In the genomic region with DNA sequence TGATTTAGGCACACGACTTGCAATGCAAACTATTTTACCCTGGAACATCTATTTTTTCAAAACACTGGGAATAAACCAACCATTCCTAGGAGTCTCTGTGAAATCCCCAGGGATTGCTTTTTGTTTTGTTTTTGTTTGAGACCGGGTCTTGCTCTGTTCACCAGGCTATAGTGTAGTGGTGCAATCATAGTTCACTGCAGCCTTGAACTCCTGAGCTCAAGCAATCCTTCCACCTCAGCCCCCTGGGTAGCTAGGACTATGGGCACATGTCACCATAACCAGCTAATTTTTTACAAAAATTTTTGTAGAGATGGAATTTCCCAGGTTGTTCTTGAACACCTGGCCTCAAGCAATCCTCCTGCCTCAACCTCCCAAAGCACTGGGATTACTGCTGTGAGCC, we compare ENCODE assay signal across 23 cellular contexts. TPM values are rescaled to one million over a fixed set of nuclear protein-coding genes. Genes with fewer than 3 reads are reported as not detected.
DNase-seq lines count a peak whose midpoint lies in the region; ATAC-seq, FAIRE-seq and TF ChIP-seq lines count a peak whose summit lies in the region.
"Had no signal": no experiment of that assay in that cellular context is flagged by ENCODE, and none has a peak within 500 bp of the region (broad histone marks: within the 10 kb centered on the region; RNA-seq: fewer than 3 reads in every experiment).

No MANE protein-coding gene starts in this region.

- peaks cover 13% of the 10 kb centered on the region for H3K4me1 Mint-ChIP-seq in activated naive CD8-positive, alpha-beta T cell treated with anti-CD3 and anti-CD28 coated beads, Interleukin-2, amount 10 ng/mL, durations not matched to agents 7 days and 5 days
- peaks cover 11% of the 10 kb centered on the region for H3K4me1 Mint-ChIP-seq in activated naive CD8-positive, alpha-beta T cell treated with anti-CD3 and anti-CD28 coated beads for 36 hours
- H3K4me1 Mint-ChIP-seq in central memory CD8-positive, alpha-beta T cell, result peaks cover 14% of the 10 kb centered on the region

- H3K36me3 ChIP-seq in HepG2 (replicated peaks in 1 of 2; ENCODE audit: control insufficient read depth in 1 of 2, insufficient read depth in 2 of 2, low read length in 2 of 2), result no peaks in the 10 kb centered on the region
- H3K36me3 ChIP-seq in thyroid gland, result no peaks in the 10 kb centered on the region
- H3K36me3 ChIP-seq: BLaER1, HAP-1 had no signal

- H3K27me3 ChIP-seq in HepG2 (ENCODE audit: control insufficient read depth in 1 of 2, insufficient read depth in 2 of 2, low read length in 2 of 2) (no peaks in the 10 kb centered on the region), thyroid gland (no peaks in the 10 kb centered on the region)
- H3K27me3 ChIP-seq: BLaER1 had no signal

- no peaks in the 10 kb centered on the region for H4K20me1 ChIP-seq in HepG2 (ENCODE audit: insufficient read depth, low read length)
- H4K20me1 ChIP-seq: BLaER1 had no signal

- H3K27ac ChIP-seq in HepG2 (ENCODE audit: extremely low read length, insufficient read depth, low read length) (no peak overlapping the region), thyroid gland (no peak overlapping the region)
- H3K27ac ChIP-seq: 22Rv1, BLaER1, C4-2B had no signal

- TF ChIP-seq CTCF in HepG2 (CRISPR knock-in tag; IDR thresholded peaks at IDR 0.05) (no peak), thyroid gland (IDR thresholded peaks at IDR 0.05) (no peak)

- H3K27me3 Mint-ChIP-seq in activated naive CD8-positive, alpha-beta T cell treated with anti-CD3 and anti-CD28 coated beads, Interleukin-2, amount 10 ng/mL, durations not matched to agents 7 days and 5 days, result peaks cover 7% of the 10 kb centered on the region
- H3K27me3 Mint-ChIP-seq in activated naive CD8-positive, alpha-beta T cell treated with anti-CD3 and anti-CD28 coated beads for 36 hours, result no peaks in the 10 kb centered on the region
- H3K27me3 Mint-ChIP-seq in central memory CD8-positive, alpha-beta T cell, result no peaks in the 10 kb centered on the region
- H3K27me3 Mint-ChIP-seq: B cell had no signal

- H3K9ac ChIP-seq in HepG2 (ENCODE audit: insufficient read depth, low read depth, low read length), result no peak overlapping the region
- H3K9ac ChIP-seq: BLaER1 had no signal

- no peaks in the 10 kb centered on the region for H3K79me2 ChIP-seq in HepG2 (ENCODE audit: insufficient read depth, low read length)

- no peak overlapping the region for H2AFZ ChIP-seq in HepG2 (ENCODE audit: low read length)

- no peaks in the 10 kb centered on the region for H3K36me3 Mint-ChIP-seq in activated naive CD8-positive, alpha-beta T cell treated with anti-CD3 and anti-CD28 coated beads, Interleukin-2, amount 10 ng/mL, durations not matched to agents 7 days and 5 days
- no peaks in the 10 kb centered on the region for H3K36me3 Mint-ChIP-seq in activated naive CD8-positive, alpha-beta T cell treated with anti-CD3 and anti-CD28 coated beads for 36 hours
- no peaks in the 10 kb centered on the region for H3K36me3 Mint-ChIP-seq in central memory CD8-positive, alpha-beta T cell (ENCODE audit: insufficient read depth)
- H3K36me3 Mint-ChIP-seq: CD4-positive, CD25-positive, alpha-beta regulatory T cell; CD8-positive, alpha-beta T cell had no signal

- no peak for TF ChIP-seq RAD21 in HepG2 (CRISPR knock-in tag; IDR thresholded peaks at IDR 0.05)

- in situ Hi-C loops in HepG2 (cut with HindIII; ENCODE audit: extremely low pct_ligation_motif_present, low pct_unique_long_range_greater_than_20kb), result no loop called here

- TF ChIP-seq EP300 in HepG2 (IDR thresholded peaks at IDR 0.05; ENCODE audit: low read depth in 2 of 2, low read length in 2 of 2), result no peak
- TF ChIP-seq EP300 in HepG2 (CRISPR knock-in tag; IDR thresholded peaks at IDR 0.05; ENCODE audit: borderline replicate concordance), result no peak

- intact Hi-C loops in HepG2 (cut with micrococcal nuclease; ENCODE audit: unreplicated experiment), result no loop called here
- intact Hi-C loops in thyroid gland (cut with DNase I), result no loop called here

- H3K4me3 Mint-ChIP-seq in activated naive CD8-positive, alpha-beta T cell treated with anti-CD3 and anti-CD28 coated beads, Interleukin-2, amount 10 ng/mL, durations not matched to agents 7 days and 5 days, result no peak overlapping the region
- no peak overlapping the region for H3K4me3 Mint-ChIP-seq in activated naive CD8-positive, alpha-beta T cell treated with anti-CD3 and anti-CD28 coated beads for 36 hours
- H3K4me3 Mint-ChIP-seq in central memory CD8-positive, alpha-beta T cell, result no peak overlapping the region
- H3K4me3 Mint-ChIP-seq: HFFc6 had no signal

- H3K4me1 ChIP-seq in HepG2 (ENCODE audit: insufficient read depth, low read length) (peaks cover 33% of the 10 kb centered on the region), thyroid gland (no peaks in the 10 kb centered on the region)
- H3K4me1 ChIP-seq: BLaER1, Caco-2, HAP-1 had no signal

- POLR2A ChIA-PET in activated naive CD8-positive, alpha-beta T cell treated with anti-CD3 and anti-CD28 coated beads, Interleukin-2, amount 10 ng/mL, durations not matched to agents 7 days and 5 days (lab: Charles Lee), result interaction anchor here (1.6 kb wide), 1 partner anchor 9 kb away, joined by 4 read pairs; no protein-coding TSS in a partner anchor
- POLR2A ChIA-PET in HepG2 (lab: Yijun Ruan, JAX), result no interaction called here

- peak overlapping the region; percentile 45; the same call in 1 of the 2 replicates for H3K4me2 ChIP-seq in HepG2 (ENCODE audit: low read depth, low read length)
- H3K4me2 ChIP-seq: BLaER1 had no signal

- ATAC-seq in activated naive CD8-positive, alpha-beta T cell treated with anti-CD3 and anti-CD28 coated beads, Interleukin-2, amount 10 ng/mL, durations not matched to agents 7 days and 5 days (ENCODE audit: low read depth), result no peak
- no peak for ATAC-seq in central memory CD8-positive, alpha-beta T cell (replicated peaks; ENCODE audit: extremely low read depth, poor library complexity, severe bottlenecking)
- ATAC-seq in HepG2, result peak; percentile 85
- ATAC-seq: CD8-positive, alpha-beta T cell had no signal

- no TSS peak for BruUV-seq in HepG2 (replicated peaks; lab: Mats Ljungman, UMichigan)

- H3K4me3 ChIP-seq in HepG2 (replicated peaks in 1 of 3; ENCODE audit: insufficient read depth in 1 of 3, low read depth in 2 of 3, low read length in 3 of 3) (no peak overlapping the region; a peak in 1 of 6 replicates), thyroid gland (replicated peaks in 1 of 3) (no peak overlapping the region)
- H3K4me3 ChIP-seq: BLaER1, HAP-1 had no signal

- DNase-seq in activated naive CD8-positive, alpha-beta T cell treated with anti-CD3 and anti-CD28 coated beads, Interleukin-2, amount 10 ng/mL, durations not matched to agents 7 days and 5 days, result no peak
- no peak for DNase-seq in activated naive CD8-positive, alpha-beta T cell treated with anti-CD3 and anti-CD28 coated beads for 36 hours
- DNase-seq in central memory CD8-positive, alpha-beta T cell (ENCODE audit: low spot score in 2 of 2), result no peak
- peak; percentile 46 for DNase-seq in HepG2 (ENCODE audit: low spot score)
- no peak for DNase-seq in NCI-H1105 treated with DMSO at 0.1 percent for 48 hours (lab: John Stamatoyannopoulos, UW)
- DNase-seq in thyroid gland, result no peak
- DNase-seq in T1000 (lab: John Stamatoyannopoulos, UW), result no peak
- DNase-seq: Caco-2; CD4-positive, CD25-positive, alpha-beta regulatory T cell; CD8-positive, alpha-beta T cell; DMS153; DND-41; GOT3; HFFc6 had no signal

- H3K9me3 Mint-ChIP-seq in activated naive CD8-positive, alpha-beta T cell treated with anti-CD3 and anti-CD28 coated beads, Interleukin-2, amount 10 ng/mL, durations not matched to agents 7 days and 5 days, result no peaks in the 10 kb centered on the region
- H3K9me3 Mint-ChIP-seq in activated naive CD8-positive, alpha-beta T cell treated with anti-CD3 and anti-CD28 coated beads for 36 hours, result no peaks in the 10 kb centered on the region
- no peaks in the 10 kb centered on the region for H3K9me3 Mint-ChIP-seq in central memory CD8-positive, alpha-beta T cell
- H3K9me3 Mint-ChIP-seq: CD4-positive, CD25-positive, alpha-beta regulatory T cell; CD8-positive, alpha-beta T cell; HFFc6 had no signal

- peak; percentile 72 for FAIRE-seq in HepG2 (lab: Jason Lieb, UNC)
- FAIRE-seq: A204.1, G401.6, GM12892, H54 had no signal

- CTCF ChIA-PET in HepG2 (lab: Yijun Ruan, JAX; ENCODE audit: low intra/inter-chr PET ratio, low total read pairs), result no interaction called here

- 3% methylated on average over 2 of the region's 2 CpGs for WGBS in HepG2 (ENCODE audit: low lambda C conversion rate)
- WGBS in thyroid gland, 2 donors, result 71 to 82% methylated on average over 2 of the region's 2 CpGs

- no peak for TF ChIP-seq POLR2A in HepG2 (IDR thresholded peaks at IDR 0.05; ENCODE audit: insufficient read depth in 1 of 2, low read depth in 2 of 2, low read length in 2 of 2)
- no peak for TF ChIP-seq POLR2A in thyroid gland (IDR thresholded peaks at IDR 0.05)

- peak overlapping the region; percentile 36 for H3K27ac Mint-ChIP-seq in activated naive CD8-positive, alpha-beta T cell treated with anti-CD3 and anti-CD28 coated beads, Interleukin-2, amount 10 ng/mL, durations not matched to agents 7 days and 5 days
- H3K27ac Mint-ChIP-seq in activated naive CD8-positive, alpha-beta T cell treated with anti-CD3 and anti-CD28 coated beads for 36 hours, result no peak overlapping the region
- peak overlapping the region; percentile 45 for H3K27ac Mint-ChIP-seq in central memory CD8-positive, alpha-beta T cell (ENCODE audit: low read depth)
- H3K27ac Mint-ChIP-seq: B cell; CD4-positive, CD25-positive, alpha-beta regulatory T cell; CD8-positive, alpha-beta T cell; HFFc6 had no signal

- H3K9me3 ChIP-seq in HepG2 (ENCODE audit: low read length) (no peaks in the 10 kb centered on the region), thyroid gland (no peaks in the 10 kb centered on the region)
- H3K9me3 ChIP-seq: BLaER1, Caco-2, HAP-1 had no signal

RNA-seq across cellular contexts. Expression of a gene that starts 37.8 kb away (rescaled TPM):
- 10 to 100 TPM; 81.4 to 82.7 TPM for total RNA-seq in activated naive CD8-positive, alpha-beta T cell treated with anti-CD3 and anti-CD28 coated beads, Interleukin-2, amount 10 ng/mL, durations not matched to agents 7 days and 5 days
- total RNA-seq in activated naive CD8-positive, alpha-beta T cell treated with anti-CD3 and anti-CD28 coated beads for 36 hours, result 10 to 100 TPM; 40.8 to 42.2 TPM
- total RNA-seq in HepG2 (2016; rRNA removed; fragmentation: Illumina TruSeq; extraction: Trizol) (17.8 and 23.3 TPM in 2 replicates), thyroid gland (10 to 100 TPM; 28.4 to 66.5 (median 46.2) TPM)
- 1.8 and 2.6 TPM in 2 replicates for total RNA-seq in HepG2 (2016; cell fraction: cytosol; rRNA removed; fragmentation: Illumina TruSeq; extraction: Trizol; ENCODE audit: low read depth)
- 18.9 and 23.0 TPM in 2 replicates for total RNA-seq in HepG2 (2016; cell fraction: insoluble cytoplasmic fraction; rRNA removed; fragmentation: Illumina TruSeq; extraction: Trizol)
- total RNA-seq in HepG2 (2016; cell fraction: membrane; rRNA removed; fragmentation: Illumina TruSeq; extraction: Trizol), result 5.3 and 7.4 TPM in 2 replicates
- 13.4 and 15.2 TPM in 2 replicates for total RNA-seq in HepG2 (2016; cell fraction: nucleus; rRNA removed; fragmentation: Illumina TruSeq; extraction: Trizol)
- 9.4 and 11.9 TPM in 2 replicates for polyA plus RNA-seq in HepG2 (2011; rRNA removed)
- 5.7 and 7.3 TPM in 2 replicates for polyA plus RNA-seq in HepG2 (2011; cell fraction: cytosol; rRNA removed)
- 3.9 and 6.2 TPM in 2 replicates for polyA plus RNA-seq in HepG2 (2011; cell fraction: nucleus; rRNA removed)
- polyA plus RNA-seq in HepG2 (2012), result 4.0 and 4.3 TPM in 2 replicates
- polyA plus RNA-seq in HepG2 (2016; cell fraction: cytosol; fragmentation: Illumina TruSeq; extraction: Trizol; ENCODE audit: low read depth), result 0.48 and 0.78 TPM in 2 replicates
- 9.7 and 10.4 TPM in 2 replicates for polyA plus RNA-seq in HepG2 (2016; cell fraction: insoluble cytoplasmic fraction; fragmentation: Illumina TruSeq; extraction: Trizol; ENCODE audit: low read depth)
- 1.3 and 1.5 TPM in 2 replicates for polyA plus RNA-seq in HepG2 (2016; cell fraction: membrane; fragmentation: Illumina TruSeq; extraction: Trizol; ENCODE audit: low read depth)
- polyA plus RNA-seq in HepG2 (2016; cell fraction: nucleus; fragmentation: Illumina TruSeq; extraction: Trizol; ENCODE audit: insufficient read depth, low read depth), result 9.8 and 12.4 TPM in 2 replicates
- polyA minus RNA-seq in HepG2 (2011; rRNA and poly(A)+ RNA removed; ENCODE audit: low replicate concordance), result 8.4 and 29.8 TPM in 2 replicates
- polyA minus RNA-seq in HepG2 (2011; cell fraction: cytosol; rRNA and poly(A)+ RNA removed), result 6.3 and 8.6 TPM in 2 replicates
- polyA minus RNA-seq in HepG2 (2011; cell fraction: nucleus; rRNA and poly(A)+ RNA removed), result 21.3 and 23.7 TPM in 2 replicates
